In genomic region chr12:64618953-64619590, GRCh38 we compare ENCODE assay signal across 8 cellular contexts.
A peak's percentile ranks its signal among the peaks of the same experiment; 100 is the strongest.
DNase-seq lines count a peak whose midpoint lies in the region; ATAC-seq and TF ChIP-seq lines count a peak whose summit lies in the region.

No MANE protein-coding gene starts in this region.

- no peak overlapping the region for H3K4me3 Mint-ChIP-seq in nephron

- H3K27ac ChIP-seq in brain microvascular endothelial cell, result no peak overlapping the region

- H3K27ac Mint-ChIP-seq in nephron, result peak overlapping the region in 2 of 3 experiments; percentile 46 to 73

- peak; percentile 95 to 96 for DNase-seq in Kasumi-1 (lab: John Stamatoyannopoulos, UW)
- peak; percentile 19 for DNase-seq in brain microvascular endothelial cell
- DNase-seq in stimulated activated CD4-positive, alpha-beta T cell treated with anti-CD3 and anti-CD28 coated beads, Interleukin-4, amount 100 ng/mL, for 24 hours, result no peak
- no peak for DNase-seq in hepatic stellate cell (ENCODE audit: low spot score)
- DNase-seq in retina, result no peak

- in situ Hi-C loops in brain microvascular endothelial cell (cut with HindIII; ENCODE audit: low pct_ligation_motif_present, low sequenced_read_pairs), result no loop called here

- ATAC-seq in GM21619 (IDR thresholded peaks at IDR 0.05; ENCODE audit: unreplicated experiment), result peak; percentile 54

- TF ChIP-seq CTCF in GM12875 (IDR thresholded peaks at IDR 0.05; ENCODE audit: borderline replicate concordance, insufficient read depth, low read depth, low read length) (no peak), brain microvascular endothelial cell (IDR thresholded peaks at IDR 0.05; ENCODE audit: low read depth, low read length, missing control alignments) (no peak), nephron (IDR thresholded peaks at IDR 0.05; ENCODE audit: unreplicated experiment in 3 of 3) (no peak)

- H3K27me3 ChIP-seq in brain microvascular endothelial cell (replicated peaks), result no peaks in the 10 kb centered on the region

- H3K9me3 Mint-ChIP-seq in nephron, result no peaks in the 10 kb centered on the region

- H3K36me3 Mint-ChIP-seq in nephron (ENCODE audit: low read depth), result peaks cover 9% of the 10 kb centered on the region

- H3K36me3 ChIP-seq in brain microvascular endothelial cell (replicated peaks), result no peaks in the 10 kb centered on the region

- H3K4me3 ChIP-seq in GM12875 (ENCODE audit: low read depth, low read length) (peak overlapping the region; percentile 16), brain microvascular endothelial cell (ENCODE audit: low read depth, low read length) (no peak overlapping the region)

- H3K27me3 Mint-ChIP-seq in nephron (ENCODE audit: low read depth), result no peaks in the 10 kb centered on the region

- H3K4me1 Mint-ChIP-seq in nephron, result peaks cover 29% of the 10 kb centered on the region

Comparison
In these comparisons a context has a peak if more than half of its experiments do, and no peak if none do; other contexts are left out.
1. DNase-seq: peak in Kasumi-1 (2 of 2) and brain microvascular endothelial cell (single experiment); none in stimulated activated CD4-positive, alpha-beta T cell treated with anti-CD3 and anti-CD28 coated beads, Interleukin-4, amount 100 ng/mL, for 24 hours (single experiment), hepatic stellate cell (single experiment) and retina (single experiment).